25 cellular contexts compared by ENCODE assay signal in the genomic region with DNA sequence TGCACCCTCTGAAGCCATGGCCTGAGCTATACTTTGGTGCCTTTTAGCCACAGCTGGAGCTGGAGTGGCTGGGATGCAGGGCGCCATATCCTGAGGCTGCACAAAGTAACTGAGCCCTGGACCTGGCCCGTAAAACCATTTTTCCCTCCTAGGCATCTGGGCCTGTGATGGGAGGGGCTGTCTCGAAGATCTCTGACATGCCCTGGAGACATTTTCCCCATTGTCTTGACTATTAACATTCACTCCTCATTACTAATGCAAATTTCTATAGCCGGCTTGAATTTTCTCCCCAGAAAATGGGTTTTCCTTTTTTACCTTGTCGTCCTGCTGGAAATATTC.
"Had no signal": no experiment of that assay in that cellular context is flagged by ENCODE, and none has a peak within 500 bp of the region (broad histone marks: within the 10 kb centered on the region; RNA-seq: fewer than 3 reads in every experiment).

No MANE protein-coding gene starts in this region.

- H3K9me3 ChIP-seq: gastrocnemius medialis had no signal

- H3K27ac ChIP-seq: coronary artery, dorsolateral prefrontal cortex, esophagus squamous epithelium, gastrocnemius medialis, heart right ventricle, left lung, lower lobe of right lung had no signal

- H3K4me3 ChIP-seq: coronary artery, dorsolateral prefrontal cortex, esophagus squamous epithelium, gastrocnemius medialis, heart right ventricle, left lung, lower lobe of right lung had no signal

- FAIRE-seq: colon, endometrium, endothelial cell of umbilical vein, islet of Langerhans, keratinocyte had no signal

- H3K4me1 ChIP-seq: esophagus squamous epithelium, gastrocnemius medialis, heart right ventricle, left lung, lower lobe of right lung had no signal

- H3K27me3 Mint-ChIP-seq: naive thymus-derived CD4-positive, alpha-beta T cell had no signal

- DNase-seq: dermis blood vessel endothelial cell; dorsolateral prefrontal cortex; effector CD4-positive, alpha-beta T cell; effector memory CD4-positive, alpha-beta T cell; esophagus squamous epithelium; foreskin fibroblast; foreskin melanocyte; gastrocnemius medialis; glutamatergic neuron; head of caudate nucleus; heart right ventricle; hippocampal formation; left cardiac atrium; left lung; left ventricle myocardium superior; lower lobe of right lung; mesenchymal stem cell; midbrain; naive thymus-derived CD4-positive, alpha-beta T cell had no signal

- H3K27me3 ChIP-seq: dorsolateral prefrontal cortex, esophagus squamous epithelium, gastrocnemius medialis, heart right ventricle, left lung had no signal

- H3K4me3 Mint-ChIP-seq: naive thymus-derived CD4-positive, alpha-beta T cell had no signal

- ATAC-seq: gastrocnemius medialis; heart right ventricle; left cardiac atrium; left lung; left ventricle myocardium superior; lower lobe of right lung; naive thymus-derived CD4-positive, alpha-beta T cell had no signal

- H3K27ac Mint-ChIP-seq: naive thymus-derived CD4-positive, alpha-beta T cell had no signal
